Comparison of ENCODE assay signal across 8 cellular contexts in genomic region chr1:216531308-216532239, GRCh38.
DNase-seq lines count a peak whose midpoint lies in the region; ATAC-seq and TF ChIP-seq lines count a peak whose summit lies in the region.

No MANE protein-coding gene starts in this region.

- no peak for TF ChIP-seq POLR2A in thyroid gland (IDR thresholded peaks at IDR 0.05)

- intact Hi-C loops in ascending aorta (cut with DNase I) (no loop called here), aorta (cut with DNase I) (no loop called here), thyroid gland (cut with DNase I) (no loop called here)

- WGBS in liver, result 16% methylated on average over 12 of the region's 12 CpGs
- 37 to 39% methylated on average over 12 of the region's 12 CpGs for WGBS in aorta, 2 donors
- WGBS in thyroid gland, 2 donors, result 53 to 59% methylated on average over 12 of the region's 12 CpGs

- H3K27me3 ChIP-seq in ascending aorta (no peaks in the 10 kb centered on the region), liver (ENCODE audit: control insufficient read depth in 4 of 4, insufficient read depth in 4 of 4, low read length in 3 of 4) (no peaks in the 10 kb centered on the region), aorta (ENCODE audit: control insufficient read depth in 1 of 2, insufficient read depth in 2 of 2, low read length in 1 of 2) (peaks cover 0 to 2% of the 10 kb centered on the region in 2 donors), thyroid gland (no peaks in the 10 kb centered on the region)

- DNase-seq in COR-L47 (lab: John Stamatoyannopoulos, UW) (peak; percentile 59), LNCaP clone FGC (ENCODE audit: low read depth) (no peak), ascending aorta (ENCODE audit: low spot score in 2 of 2) (no peak), aorta (no peak), GM19240 (ENCODE audit: insufficient read length, low spot score) (no peak), thyroid gland (no peak)

- no peaks in the 10 kb centered on the region for H3K36me3 ChIP-seq in ascending aorta
- H3K36me3 ChIP-seq in liver (ENCODE audit: control insufficient read depth in 4 of 4, insufficient read depth in 3 of 4, low read depth in 1 of 4, low read length in 3 of 4), result no peaks in the 10 kb centered on the region
- no peaks in the 10 kb centered on the region for H3K36me3 ChIP-seq in aorta (ENCODE audit: control insufficient read depth in 1 of 2, insufficient read depth in 2 of 2, low read length in 1 of 2)
- H3K36me3 ChIP-seq in thyroid gland, result no peaks in the 10 kb centered on the region

- TF ChIP-seq CTCF in LNCaP clone FGC (IDR thresholded peaks at IDR 0.05; ENCODE audit: control insufficient read depth, extremely low read depth, insufficient read depth) (no peak), ascending aorta (IDR thresholded peaks at IDR 0.05) (no peak), liver (IDR thresholded peaks at IDR 0.05; ENCODE audit: low read depth, low read length, missing input control) (no peak), thyroid gland (IDR thresholded peaks at IDR 0.05) (no peak)

- H3K27ac ChIP-seq in ascending aorta (no peak overlapping the region), liver (ENCODE audit: low read depth in 1 of 2, low read length in 2 of 2) (peak overlapping the region; percentile 58 to 75), aorta (ENCODE audit: low read depth in 1 of 2, low read length in 2 of 2) (no peak overlapping the region), thyroid gland (no peak overlapping the region)

- ATAC-seq in GM21423 (IDR thresholded peaks at IDR 0.05; ENCODE audit: unreplicated experiment), result peak; percentile 49
- peak; percentile 39 for ATAC-seq in aorta (ENCODE audit: low FRiP score)

- no peaks in the 10 kb centered on the region for H3K4me1 ChIP-seq in ascending aorta
- peaks cover 2 to 13% (median 7%) of the 10 kb centered on the region in 4 donors for H3K4me1 ChIP-seq in liver (ENCODE audit: control insufficient read depth in 4 of 4, insufficient read depth in 4 of 4, low read length in 3 of 4)
- H3K4me1 ChIP-seq in aorta (ENCODE audit: control insufficient read depth in 1 of 2, insufficient read depth in 2 of 2, low read length in 2 of 2), result no peaks in the 10 kb centered on the region
- H3K4me1 ChIP-seq in thyroid gland, result no peaks in the 10 kb centered on the region

- H3K9ac ChIP-seq in liver (ENCODE audit: low read depth in 1 of 2, low read length in 2 of 2), result peak overlapping the region; percentile 70 to 80

- H3K4me3 ChIP-seq in LNCaP clone FGC (ENCODE audit: low read depth, low read length) (peak overlapping the region; percentile 47), ascending aorta (peak overlapping the region; percentile 26 to 44), liver (ENCODE audit: low read depth in 1 of 3, low read length in 3 of 3) (peak overlapping the region; percentile 71 to 82 (median 77)), aorta (ENCODE audit: low read length in 2 of 2) (peak overlapping the region in 1 of 2 donors; percentile 40), thyroid gland (replicated peaks in 1 of 3) (no peak overlapping the region)

- H3K9me3 ChIP-seq in ascending aorta (no peaks in the 10 kb centered on the region), liver (ENCODE audit: control insufficient read depth in 4 of 4, low read length in 3 of 4) (no peaks in the 10 kb centered on the region), aorta (ENCODE audit: control insufficient read depth, low read length) (no peaks in the 10 kb centered on the region), thyroid gland (no peaks in the 10 kb centered on the region)

- peak in 1 of 2 donors; percentile 5 for TF ChIP-seq RAD21 in liver (IDR thresholded peaks at IDR 0.05)

TF ChIP-seq in liver, 16 proteins besides CTCF, POLR2A, EP300 and RAD21:
- TF ChIP-seq FOXA1 (IDR thresholded peaks at IDR 0.05) (no peak), RXRA (IDR thresholded peaks at IDR 0.05) (peak in 1 of 2 donors; percentile 6), YY1 (IDR thresholded peaks at IDR 0.05) (peak; percentile 43), SP1 (IDR thresholded peaks at IDR 0.05) (no peak)

Comparison
In these comparisons a context has a peak if more than half of its experiments do, and no peak if none do; other contexts are left out.
1. H3K4me3 ChIP-seq: peak in LNCaP clone FGC (single experiment), ascending aorta (2 of 2) and liver (3 of 3); none in thyroid gland (0 of 3).
2. H3K27ac ChIP-seq: peak in liver (2 of 2); none in ascending aorta (0 of 2), aorta (0 of 2) and thyroid gland (0 of 3).